15 cellular contexts compared by ENCODE assay signal in the genomic region with DNA sequence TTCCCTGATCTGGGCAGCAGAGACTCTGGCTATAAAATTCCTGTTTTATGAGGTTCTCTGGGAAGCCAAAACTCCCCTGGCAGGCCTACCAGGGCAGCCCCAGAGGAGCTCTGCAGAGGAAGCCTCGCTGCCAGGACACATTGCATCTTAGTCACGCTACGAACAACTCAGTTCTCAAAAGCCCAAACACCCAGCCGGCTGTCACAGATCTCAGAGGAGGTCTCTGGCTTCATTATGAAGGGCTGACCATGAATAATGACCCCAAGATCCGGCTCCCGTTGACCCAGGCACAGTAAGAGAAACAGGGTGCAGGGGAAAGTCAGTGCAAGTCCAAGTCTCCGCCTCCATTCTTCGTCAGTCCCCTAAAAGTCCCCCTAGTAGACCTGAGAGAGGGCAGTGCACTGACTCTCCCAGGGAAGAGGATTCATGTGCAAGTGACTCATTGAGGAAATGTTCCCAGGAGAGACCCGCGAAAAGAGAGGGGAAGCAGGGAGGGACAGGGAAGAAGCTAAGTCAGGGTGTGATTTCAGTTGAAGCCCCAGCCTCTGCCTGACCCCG.
A peak's percentile ranks its signal among the peaks of the same experiment; 100 is the strongest.
DNase-seq lines count a peak whose midpoint lies in the region; ATAC-seq, FAIRE-seq and TF ChIP-seq lines count a peak whose summit lies in the region.
"Had no signal": no experiment of that assay in that cellular context is flagged by ENCODE, and none has a peak within 500 bp of the region (broad histone marks: within the 10 kb centered on the region; RNA-seq: fewer than 3 reads in every experiment).

No MANE protein-coding gene starts in this region.

- CTCF ChIA-PET in activated CD4-positive, alpha-beta memory T cell treated with anti-CD3 and anti-CD28 coated beads, Interleukin-2, amount 10 ng/mL, durations not matched to agents 7 days and 5 days (lab: Charles Lee): interaction anchor here (2.3 kb wide), 1 partner anchor 11 kb away, joined by 10 read pairs; no protein-coding TSS in a partner anchor
- CTCF ChIA-PET in activated CD4-positive, alpha-beta memory T cell treated with anti-CD3 and anti-CD28 coated beads for 36 hours (lab: Charles Lee): interaction anchor here (1.0 to 1.2 kb wide), 2 partner anchors 12 to 13 kb away, joined by 3 to 5 read pairs; no protein-coding TSS in a partner anchor

- no peaks in the 10 kb centered on the region for H3K9me3 ChIP-seq in mucosa of descending colon
- H3K9me3 ChIP-seq: neutrophil had no signal

- intact Hi-C loops in activated CD4-positive, alpha-beta memory T cell treated with anti-CD3 and anti-CD28 coated beads for 36 hours (cut with micrococcal nuclease): no loop called here
- intact Hi-C loops in mucosa of descending colon (cut with DNase I, micrococcal nuclease): no loop called here

- no peaks in the 10 kb centered on the region for H3K27me3 Mint-ChIP-seq in activated CD4-positive, alpha-beta memory T cell treated with anti-CD3 and anti-CD28 coated beads, Interleukin-2, amount 10 ng/mL, durations not matched to agents 7 days and 5 days
- peaks cover 6% of the 10 kb centered on the region for H3K27me3 Mint-ChIP-seq in activated CD4-positive, alpha-beta memory T cell treated with anti-CD3 and anti-CD28 coated beads for 36 hours

- FAIRE-seq in urothelium cell line (lab: Jason Lieb, UNC): no peak
- FAIRE-seq: A204.1 had no signal

- DNase-seq in activated CD4-positive, alpha-beta memory T cell treated with anti-CD3 and anti-CD28 coated beads, Interleukin-2, amount 10 ng/mL, durations not matched to agents 7 days and 5 days: peak; percentile 11
- DNase-seq in activated CD4-positive, alpha-beta memory T cell treated with anti-CD3 and anti-CD28 coated beads for 36 hours: no peak
- DNase-seq in fibroblast of gingiva (ENCODE audit: low read depth): peak; percentile 79
- peak in 1 of 3 donors; percentile 29 for DNase-seq in mucosa of descending colon
- peak; percentile 3 for DNase-seq in urothelium cell line (ENCODE audit: low spot score)
- no peak for DNase-seq in activated gamma-delta T cell (lab: John Stamatoyannopoulos, UW)
- DNase-seq: immature natural killer cell, NCI-H526 had no signal

- H3K36me3 Mint-ChIP-seq in activated CD4-positive, alpha-beta memory T cell treated with anti-CD3 and anti-CD28 coated beads, Interleukin-2, amount 10 ng/mL, durations not matched to agents 7 days and 5 days (ENCODE audit: low read depth): no peaks in the 10 kb centered on the region
- no peaks in the 10 kb centered on the region for H3K36me3 Mint-ChIP-seq in activated CD4-positive, alpha-beta memory T cell treated with anti-CD3 and anti-CD28 coated beads for 36 hours
- H3K36me3 Mint-ChIP-seq: immature natural killer cell, type B pancreatic cell had no signal

- no peak for TF ChIP-seq CTCF in mucosa of descending colon (IDR thresholded peaks at IDR 0.05)

- POLR2A ChIA-PET in activated CD4-positive, alpha-beta memory T cell treated with anti-CD3 and anti-CD28 coated beads, Interleukin-2, amount 10 ng/mL, durations not matched to agents 7 days and 5 days (lab: Charles Lee): no interaction called here
- POLR2A ChIA-PET in activated CD4-positive, alpha-beta memory T cell treated with anti-CD3 and anti-CD28 coated beads for 36 hours (lab: Charles Lee): no interaction called here

- H3K27ac Mint-ChIP-seq in activated CD4-positive, alpha-beta memory T cell treated with anti-CD3 and anti-CD28 coated beads, Interleukin-2, amount 10 ng/mL, durations not matched to agents 7 days and 5 days: no peak overlapping the region
- no peak overlapping the region for H3K27ac Mint-ChIP-seq in activated CD4-positive, alpha-beta memory T cell treated with anti-CD3 and anti-CD28 coated beads for 36 hours
- H3K27ac Mint-ChIP-seq: activated CD4-positive, alpha-beta T cell treated with anti-CD3 and anti-CD28 coated beads, Interleukin-2, amount 10 ng/mL, durations not matched to agents 24 days and 14 days; immature natural killer cell; type B pancreatic cell had no signal

- H3K9me3 Mint-ChIP-seq in activated CD4-positive, alpha-beta memory T cell treated with anti-CD3 and anti-CD28 coated beads, Interleukin-2, amount 10 ng/mL, durations not matched to agents 7 days and 5 days: no peaks in the 10 kb centered on the region
- H3K9me3 Mint-ChIP-seq in activated CD4-positive, alpha-beta memory T cell treated with anti-CD3 and anti-CD28 coated beads for 36 hours: no peaks in the 10 kb centered on the region
- H3K9me3 Mint-ChIP-seq: activated CD4-positive, alpha-beta T cell treated with anti-CD3 and anti-CD28 coated beads, Interleukin-2, amount 10 ng/mL, durations not matched to agents 24 days and 14 days; immature natural killer cell; type B pancreatic cell had no signal

- ATAC-seq in mucosa of descending colon: peak; percentile 26
- no peak for ATAC-seq in GM18907 (IDR thresholded peaks at IDR 0.05; ENCODE audit: unreplicated experiment)
- ATAC-seq in GM21619 (IDR thresholded peaks at IDR 0.05; ENCODE audit: unreplicated experiment): no peak

- peaks cover 2% of the 10 kb centered on the region for H3K4me1 ChIP-seq in mucosa of descending colon (ENCODE audit: low read depth)

- H3K4me3 ChIP-seq in mucosa of descending colon: no peak overlapping the region
- H3K4me3 ChIP-seq: SK-N-MC had no signal

- H3K4me3 Mint-ChIP-seq in activated CD4-positive, alpha-beta memory T cell treated with anti-CD3 and anti-CD28 coated beads, Interleukin-2, amount 10 ng/mL, durations not matched to agents 7 days and 5 days: no peak overlapping the region
- H3K4me3 Mint-ChIP-seq in activated CD4-positive, alpha-beta memory T cell treated with anti-CD3 and anti-CD28 coated beads for 36 hours: no peak overlapping the region
- H3K4me3 Mint-ChIP-seq: activated CD4-positive, alpha-beta T cell treated with anti-CD3 and anti-CD28 coated beads, Interleukin-2, amount 10 ng/mL, durations not matched to agents 24 days and 14 days; immature natural killer cell; type B pancreatic cell had no signal

- no peaks in the 10 kb centered on the region for H3K36me3 ChIP-seq in mucosa of descending colon (ENCODE audit: low read depth)
- H3K36me3 ChIP-seq: neutrophil had no signal

- no peaks in the 10 kb centered on the region for H3K4me1 Mint-ChIP-seq in activated CD4-positive, alpha-beta memory T cell treated with anti-CD3 and anti-CD28 coated beads, Interleukin-2, amount 10 ng/mL, durations not matched to agents 7 days and 5 days
- no peaks in the 10 kb centered on the region for H3K4me1 Mint-ChIP-seq in activated CD4-positive, alpha-beta memory T cell treated with anti-CD3 and anti-CD28 coated beads for 36 hours (ENCODE audit: low read depth)
- H3K4me1 Mint-ChIP-seq: activated CD4-positive, alpha-beta T cell treated with anti-CD3 and anti-CD28 coated beads, Interleukin-2, amount 10 ng/mL, durations not matched to agents 24 days and 14 days; immature natural killer cell had no signal

Comparison
In these comparisons a context has a peak if more than half of its experiments do, and no peak if none do; other contexts are left out.
1. DNase-seq: peak in activated CD4-positive, alpha-beta memory T cell treated with anti-CD3 and anti-CD28 coated beads, Interleukin-2, amount 10 ng/mL, durations not matched to agents 7 days and 5 days (single experiment), fibroblast of gingiva (single experiment) and urothelium cell line (single experiment); none in activated CD4-positive, alpha-beta memory T cell treated with anti-CD3 and anti-CD28 coated beads for 36 hours (single experiment) and activated gamma-delta T cell (single experiment).